Comparison of ENCODE assay signal across 10 cellular contexts in the genomic region with DNA sequence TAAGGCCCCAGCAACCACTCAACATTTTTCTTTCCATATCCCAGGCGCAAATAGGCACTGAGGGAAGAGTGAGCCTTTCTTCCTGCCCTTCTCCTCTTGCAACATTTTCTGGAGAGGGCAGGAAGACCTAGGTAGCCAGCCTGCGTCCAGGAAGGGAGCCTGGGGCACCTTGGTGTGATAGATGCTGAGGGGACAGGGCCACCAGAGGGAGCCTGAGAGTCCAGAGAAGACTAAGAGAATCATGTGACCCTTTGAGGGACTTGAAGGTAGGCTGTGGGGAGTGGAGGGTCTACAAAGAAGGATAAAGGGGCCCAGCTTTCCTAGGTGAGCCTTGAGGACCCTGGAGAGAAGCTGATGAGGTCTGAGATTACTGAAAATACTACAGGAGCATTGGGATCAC.
DNase-seq lines count a peak whose midpoint lies in the region; ATAC-seq and TF ChIP-seq lines count a peak whose summit lies in the region.
"Had no signal": no experiment of that assay in that cellular context is flagged by ENCODE, and none has a peak within 500 bp of the region (broad histone marks: within the 10 kb centered on the region; RNA-seq: fewer than 3 reads in every experiment).

No MANE protein-coding gene starts in this region.

- H3K36me3 ChIP-seq in Karpas-422 (ENCODE audit: insufficient read depth, low read length) (no peaks in the 10 kb centered on the region), transverse colon (no peaks in the 10 kb centered on the region)

- DNase-seq in stimulated activated CD4-positive, alpha-beta T cell treated with anti-CD3 and anti-CD28 coated beads, Interleukin-15, amount 100 ng/mL, for 24 hours = peak; percentile 12
- DNase-seq in stimulated activated CD4-positive, alpha-beta T cell treated with anti-CD3 and anti-CD28 coated beads, Interleukin-4, amount 100 ng/mL, for 4 hours = no peak
- DNase-seq in Karpas-422 (peak; percentile 67), choroid plexus epithelial cell (ENCODE audit: low read depth) (no peak), transverse colon (peak; percentile 35), DMS79 treated with DMSO at 0.1 percent for 48 hours (lab: John Stamatoyannopoulos, UW) (no peak)
- DNase-seq in effector CD4-positive, alpha-beta T cell = no peak
- DNase-seq: CD8-positive, alpha-beta memory T cell had no signal

- peak; percentile 8 for TF ChIP-seq CTCF in choroid plexus epithelial cell (conservative IDR thresholded peaks at IDR 0.05; ENCODE audit: low read depth, low read length)
- TF ChIP-seq CTCF in transverse colon (IDR thresholded peaks at IDR 0.05) = peak in 3 of 5 experiments; percentile 22 to 36 (median 27)

- H3K4me3 ChIP-seq in Karpas-422 (ENCODE audit: low read length) (no peak overlapping the region), choroid plexus epithelial cell (ENCODE audit: low read depth, low read length) (no peak overlapping the region), transverse colon (no peak overlapping the region)

- H3K4me1 ChIP-seq in Karpas-422 (ENCODE audit: low read length) (no peaks in the 10 kb centered on the region), transverse colon (no peaks in the 10 kb centered on the region)

- H3K79me2 ChIP-seq in Karpas-422 (ENCODE audit: low read length) = no peaks in the 10 kb centered on the region

- intact Hi-C loops in transverse colon (cut with DNase I; ENCODE audit: low total_unique reads) = no loop called here

- H3K9me3 ChIP-seq in Karpas-422 (ENCODE audit: low read length) (peaks cover 9% of the 10 kb centered on the region), transverse colon (no peaks in the 10 kb centered on the region)

- no peak for TF ChIP-seq POLR2A in transverse colon (IDR thresholded peaks at IDR 0.05)

- in situ Hi-C loops in transverse colon (cut with MboI; ENCODE audit: low pct_ligation_motif_present in 1 of 4, low pct_unique_long_range_greater_than_20kb in 1 of 4, low sequenced_read_pairs in 3 of 4) = no loop called here

- H3K9ac ChIP-seq in Karpas-422 (ENCODE audit: low read length) = no peak overlapping the region

- no peaks in the 10 kb centered on the region for H4K20me1 ChIP-seq in Karpas-422 (ENCODE audit: insufficient read depth, low read depth, low read length)

- no peak for TF ChIP-seq EP300 in transverse colon (IDR thresholded peaks at IDR 0.05; ENCODE audit: low read depth)

- no peak overlapping the region for H2AFZ ChIP-seq in Karpas-422 (ENCODE audit: low read length)

- H3K27me3 ChIP-seq in Karpas-422 (ENCODE audit: low read length) = no peaks in the 10 kb centered on the region
- H3K27me3 ChIP-seq in transverse colon = no peaks in the 10 kb centered on the region

- H3K9me2 ChIP-seq in Karpas-422 (replicated peaks; ENCODE audit: insufficient read depth, low read length) = no peaks in the 10 kb centered on the region

- 78 to 100% methylated on average over 1 to 2 of the region's 2 CpGs for WGBS in transverse colon (ENCODE audit: low coverage in 1 of 2), 2 donors

- no peak for ATAC-seq in HG02571 (IDR thresholded peaks at IDR 0.05; ENCODE audit: unreplicated experiment)
- ATAC-seq: stimulated activated effector memory CD8-positive, alpha-beta T cell treated with anti-CD3 and anti-CD28 coated beads, Interleukin-12 subunit alpha, Interleukin-12 subunit beta, amount 100 ng/mL, for 72 hours had no signal

- H3K27ac ChIP-seq in Karpas-422 (ENCODE audit: low read length) (no peak overlapping the region), transverse colon (no peak overlapping the region)

- no peak overlapping the region for H3K4me2 ChIP-seq in Karpas-422 (ENCODE audit: low read depth, low read length, poor library complexity, severe bottlenecking)

Comparison
In these comparisons a context has a peak if more than half of its experiments do, and no peak if none do; other contexts are left out.
1. DNase-seq: peak in stimulated activated CD4-positive, alpha-beta T cell treated with anti-CD3 and anti-CD28 coated beads, Interleukin-15, amount 100 ng/mL, for 24 hours (single experiment), Karpas-422 (single experiment) and transverse colon (single experiment); none in stimulated activated CD4-positive, alpha-beta T cell treated with anti-CD3 and anti-CD28 coated beads, Interleukin-4, amount 100 ng/mL, for 4 hours (0 of 2), choroid plexus epithelial cell (single experiment), DMS79 treated with DMSO at 0.1 percent for 48 hours (single experiment) and effector CD4-positive, alpha-beta T cell (single experiment).